In genomic region chr13:44918323-44919102, GRCh38 we compare ENCODE assay signal across 8 cellular contexts.
DNase-seq lines count a peak whose midpoint lies in the region; ATAC-seq and TF ChIP-seq lines count a peak whose summit lies in the region.

No MANE protein-coding gene starts in this region.

- TF ChIP-seq CTCF in CD4-positive, alpha-beta T cell (IDR thresholded peaks at IDR 0.05) = peak; percentile 77
- TF ChIP-seq CTCF in OCI-LY1 (IDR thresholded peaks at IDR 0.05; ENCODE audit: low read length) = peak; percentile 80

- H3K9me2 ChIP-seq in OCI-LY1 (ENCODE audit: low read depth, low read length) = no peaks in the 10 kb centered on the region

- H3K4me1 Mint-ChIP-seq in CD4-positive, alpha-beta T cell (ENCODE audit: low read depth) = peaks cover 5% of the 10 kb centered on the region

- H3K4me1 ChIP-seq in OCI-LY1 (ENCODE audit: insufficient read depth, low read length, severe bottlenecking) (peaks cover 13% of the 10 kb centered on the region), mucosa of stomach (ENCODE audit: control insufficient read depth, insufficient read depth, low read length) (peaks cover 32% of the 10 kb centered on the region)

- POLR2A ChIA-PET in CD4-positive, alpha-beta T cell (lab: Charles Lee) = interaction anchor here (0.8 to 2.4 kb wide), 9 partner anchors 44 to 1926 kb away, joined by 3 to 17 read pairs (median 5); partner anchors contain the start of genes GPALPP1, GTF2F2, NUFIP1 and TSC22D1

- no peaks in the 10 kb centered on the region for H4K20me1 ChIP-seq in OCI-LY1 (ENCODE audit: insufficient read depth, low read length)

- H3K9me3 Mint-ChIP-seq in CD4-positive, alpha-beta T cell = no peaks in the 10 kb centered on the region

- no peaks in the 10 kb centered on the region for H3K9me3 ChIP-seq in CD4-positive, alpha-beta T cell (ENCODE audit: control insufficient read depth, low read length)
- H3K9me3 ChIP-seq in OCI-LY1 (ENCODE audit: low read length) (no peaks in the 10 kb centered on the region), mucosa of stomach (ENCODE audit: control insufficient read depth, low read length) (no peaks in the 10 kb centered on the region)

- no peaks in the 10 kb centered on the region for H3K79me2 ChIP-seq in OCI-LY1 (ENCODE audit: insufficient read depth, low read length)

- H3K36me3 ChIP-seq in OCI-LY1 (ENCODE audit: insufficient read depth, low read length) (no peaks in the 10 kb centered on the region), mucosa of stomach (ENCODE audit: control insufficient read depth, insufficient read depth, low read length) (no peaks in the 10 kb centered on the region)

- H3K27me3 Mint-ChIP-seq in CD4-positive, alpha-beta T cell = no peaks in the 10 kb centered on the region

- H3F3A ChIP-seq in OCI-LY1 (ENCODE audit: insufficient read depth, low read length) = no peaks in the 10 kb centered on the region

- intact Hi-C loops in CD4-positive, alpha-beta T cell (cut with DNase I, micrococcal nuclease) = loop anchor here (1.0 to 10.0 kb wide), 12 partner anchors 54 to 1879 kb away; partner anchors contain the start of genes GPALPP1 (in 2 of the 2), NUFIP1 (in 2 of the 2), COG3 (in 1 of the 2) and ESD (in 1 of the 2)

- H3K27me3 ChIP-seq in CD4-positive, alpha-beta T cell (ENCODE audit: control insufficient read depth, insufficient read depth, low read length) = no peaks in the 10 kb centered on the region
- no peaks in the 10 kb centered on the region for H3K27me3 ChIP-seq in OCI-LY1 (ENCODE audit: insufficient read depth, low read length)
- H3K27me3 ChIP-seq in mucosa of stomach (ENCODE audit: control insufficient read depth, insufficient read depth, low read length) = no peaks in the 10 kb centered on the region

- ATAC-seq in CD4-positive, alpha-beta T cell (ENCODE audit: poor library complexity) = peak; percentile 80
- peak; percentile 71 for ATAC-seq in GM19328 (IDR thresholded peaks at IDR 0.05; ENCODE audit: unreplicated experiment)
- ATAC-seq in HG03460 (IDR thresholded peaks at IDR 0.05; ENCODE audit: unreplicated experiment) = peak; percentile 88
- peak; percentile 88 for ATAC-seq in esophagus mucosa

- H3K4me3 ChIP-seq in OCI-LY1 (ENCODE audit: low read depth, low read length, poor library complexity, severe bottlenecking) (peak overlapping the region; percentile 65), mucosa of stomach (ENCODE audit: low read length) (peak overlapping the region; percentile 4)

- peak; percentile 67 to 79 (median 72) for DNase-seq in CD4-positive, alpha-beta T cell
- peak; percentile 66 for DNase-seq in activated T-cell treated with anti-CD3 and anti-CD28 coated beads for 1 hour (ENCODE audit: low read depth)
- DNase-seq in stimulated activated CD8-positive, alpha-beta memory T cell treated with anti-CD3 and anti-CD28 coated beads, Interleukin-7, amount 100 ng/mL, for 1 hour (ENCODE audit: low read depth in 2 of 2) = peak; percentile 44 to 48

- H3K9ac ChIP-seq in OCI-LY1 (ENCODE audit: low read length) (peak overlapping the region; percentile 70), mucosa of stomach (ENCODE audit: low read length) (peak overlapping the region; percentile 67)

- CTCF ChIA-PET in CD4-positive, alpha-beta T cell (lab: Charles Lee) = interaction anchor here (0.7 to 1.0 kb wide), 5 partner anchors 10 to 73 kb away, joined by 3 to 4 read pairs (median 3); no protein-coding TSS in a partner anchor

- H3K4me3 Mint-ChIP-seq in CD4-positive, alpha-beta T cell = no peak overlapping the region

- peak overlapping the region; percentile 91 for H2AFZ ChIP-seq in OCI-LY1 (ENCODE audit: low read length)

- no peak overlapping the region for H3K27ac Mint-ChIP-seq in CD4-positive, alpha-beta T cell

- peak overlapping the region; percentile 77 for H3K4me2 ChIP-seq in OCI-LY1 (ENCODE audit: low read length)

- H3K27ac ChIP-seq in CD4-positive, alpha-beta T cell (ENCODE audit: low read depth, low read length) = peak overlapping the region; percentile 84
- peak overlapping the region; percentile 79 for H3K27ac ChIP-seq in OCI-LY1 (ENCODE audit: low read depth, low read length, poor library complexity, severe bottlenecking)

- H3K36me3 Mint-ChIP-seq in CD4-positive, alpha-beta T cell (ENCODE audit: low read depth) = no peaks in the 10 kb centered on the region

Comparison
In these comparisons a context has a peak if more than half of its experiments do, and no peak if none do; other contexts are left out.
1. Peak in every context shown above with its lines: DNase-seq, ATAC-seq, H3K4me3 ChIP-seq and H3K27ac ChIP-seq.